Comparison of ENCODE assay signal across 19 cellular contexts in the genomic region with DNA sequence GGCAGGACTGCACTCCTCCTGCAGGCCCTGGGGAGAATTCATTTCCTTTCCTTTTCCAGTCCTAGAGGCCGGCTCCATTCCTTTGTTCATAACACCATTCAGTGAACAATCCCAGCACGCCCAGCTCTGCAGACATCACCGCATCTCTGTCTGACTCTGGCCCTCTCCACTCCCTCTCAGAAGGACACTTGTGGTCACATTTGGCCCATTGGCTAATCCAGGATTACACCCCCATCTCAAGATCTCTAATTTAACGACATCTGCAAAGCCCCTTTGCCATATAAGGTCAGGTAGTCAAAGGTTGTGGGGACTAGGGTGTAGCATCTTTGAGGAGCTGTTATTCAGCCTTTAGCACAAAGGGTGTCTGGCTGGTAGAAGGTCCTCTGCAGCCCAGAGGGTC.
DNase-seq lines count a peak whose midpoint lies in the region; ATAC-seq, FAIRE-seq and TF ChIP-seq lines count a peak whose summit lies in the region.
"Had no signal": no experiment of that assay in that cellular context is flagged by ENCODE, and none has a peak within 500 bp of the region (broad histone marks: within the 10 kb centered on the region; RNA-seq: fewer than 3 reads in every experiment).

No MANE protein-coding gene starts in this region.

- H3K27me3 ChIP-seq in GM23338 (ENCODE audit: insufficient read depth), result no peaks in the 10 kb centered on the region
- H3K27me3 ChIP-seq in astrocyte (ENCODE audit: insufficient read depth, low read length), result peaks cover 6% of the 10 kb centered on the region
- no peaks in the 10 kb centered on the region for H3K27me3 ChIP-seq in neural progenitor cell

- no peaks in the 10 kb centered on the region for H3K9me3 ChIP-seq in astrocyte (ENCODE audit: insufficient read depth, low read depth, low read length)
- H3K9me3 ChIP-seq in neural progenitor cell (ENCODE audit: low read depth), result no peaks in the 10 kb centered on the region
- H3K9me3 ChIP-seq: SK-N-SH had no signal

- no peak for FAIRE-seq in astrocyte (lab: Jason Lieb, UNC)
- FAIRE-seq: D721Med, K562 had no signal

- H3K9me3 Mint-ChIP-seq in GM23338 (no peaks in the 10 kb centered on the region), astrocyte (ENCODE audit: unreplicated experiment) (peaks cover 1% of the 10 kb centered on the region), neural progenitor cell (no peaks in the 10 kb centered on the region), Calu3 (ENCODE audit: low read depth, unreplicated experiment) (no peaks in the 10 kb centered on the region)

- no peak for ATAC-seq in GM23338
- ATAC-seq: HCT116, K562, PC-3 had no signal

- DNase-seq in GM23338 (ENCODE audit: low spot score), result peak; percentile 22
- DNase-seq in NCI-H524 treated with DMSO at 0.1 percent for 48 hours (lab: John Stamatoyannopoulos, UW), result peak; percentile 54
- no peak for DNase-seq in astrocyte (ENCODE audit: low read depth)
- peak; percentile 19 for DNase-seq in neural progenitor cell (ENCODE audit: low spot score)
- DNase-seq in Calu3, result no peak
- DNase-seq in effector CD8-positive, alpha-beta T cell (lab: John Stamatoyannopoulos, UW), result no peak
- DNase-seq in NCI-H1436 treated with DMSO at 0.1 percent for 48 hours (lab: John Stamatoyannopoulos, UW), result no peak
- DNase-seq in pons (ENCODE audit: low spot score), result no peak
- DNase-seq: Kasumi-1, NCI-H1092 treated with DMSO at 0.1 percent for 48 hours, NCI-H1436, NCI-H187 treated with DMSO at 0.1 percent for 48 hours, NCI-H446 treated with DMSO at 0.1 percent for 48 hours, PC-3, SK-N-SH, SW 1271 had no signal

- H2AFZ ChIP-seq in GM23338 (no peak overlapping the region), astrocyte (ENCODE audit: low read depth, low read length) (no peak overlapping the region), neural progenitor cell (replicated peaks) (peak overlapping the region; percentile 82)

- H3K79me2 ChIP-seq in GM23338 (replicated peaks; ENCODE audit: insufficient read depth), result no peaks in the 10 kb centered on the region
- no peaks in the 10 kb centered on the region for H3K79me2 ChIP-seq in astrocyte (ENCODE audit: insufficient read depth, low read length)
- H3K79me2 ChIP-seq in neural progenitor cell (ENCODE audit: low read depth), result no peaks in the 10 kb centered on the region

- H3K4me3 Mint-ChIP-seq in GM23338, result no peak overlapping the region
- H3K4me3 Mint-ChIP-seq in astrocyte (ENCODE audit: unreplicated experiment), result no peak overlapping the region
- no peak overlapping the region for H3K4me3 Mint-ChIP-seq in neural progenitor cell
- no peak overlapping the region for H3K4me3 Mint-ChIP-seq in Calu3 (ENCODE audit: low read depth, unreplicated experiment)

- H3K36me3 Mint-ChIP-seq in GM23338 (ENCODE audit: low read depth) (no peaks in the 10 kb centered on the region), astrocyte (ENCODE audit: low read depth, unreplicated experiment) (no peaks in the 10 kb centered on the region), neural progenitor cell (no peaks in the 10 kb centered on the region), Calu3 (ENCODE audit: insufficient read depth, unreplicated experiment) (no peaks in the 10 kb centered on the region)

- no peaks in the 10 kb centered on the region; the same call in 2 of the 3 replicates for H3K4me1 Mint-ChIP-seq in GM23338
- H3K4me1 Mint-ChIP-seq in astrocyte (ENCODE audit: low read depth, unreplicated experiment), result no peaks in the 10 kb centered on the region
- H3K4me1 Mint-ChIP-seq in neural progenitor cell, result peaks cover 11% of the 10 kb centered on the region
- H3K4me1 Mint-ChIP-seq in Calu3 (ENCODE audit: low read depth, unreplicated experiment), result no peaks in the 10 kb centered on the region

- no peak overlapping the region for H3K27ac ChIP-seq in GM23338 (ENCODE audit: low read depth)
- H3K27ac ChIP-seq in astrocyte (ENCODE audit: low read depth, low read length), result no peak overlapping the region
- no peak overlapping the region for H3K27ac ChIP-seq in neural progenitor cell

- H3K9me2 ChIP-seq in GM23338 (ENCODE audit: insufficient read depth), result peaks cover 6% of the 10 kb centered on the region; the same call in 1 of the 2 replicates
- H3K9me2 ChIP-seq: SK-N-SH had no signal

- H3K27ac Mint-ChIP-seq in GM23338 (no peak overlapping the region), astrocyte (ENCODE audit: unreplicated experiment) (peak overlapping the region; percentile 8), neural progenitor cell (peak overlapping the region; percentile 79), Calu3 (ENCODE audit: unreplicated experiment) (no peak overlapping the region)

- H3K9ac ChIP-seq in astrocyte (ENCODE audit: low read length) (no peak overlapping the region), neural progenitor cell (no peak overlapping the region)
- H3K9ac ChIP-seq: SK-N-SH had no signal

- no peak overlapping the region for H3K4me3 ChIP-seq in GM23338
- H3K4me3 ChIP-seq in astrocyte (ENCODE audit: insufficient read depth, low read depth, low read length), result no peak overlapping the region
- no peak overlapping the region for H3K4me3 ChIP-seq in neural progenitor cell
- H3K4me3 ChIP-seq: K562 had no signal

- intact Hi-C loops in Calu3 (cut with micrococcal nuclease; ENCODE audit: unreplicated experiment), result no loop called here

- no peaks in the 10 kb centered on the region for H3K36me3 ChIP-seq in GM23338 (ENCODE audit: insufficient read depth)
- H3K36me3 ChIP-seq in astrocyte (ENCODE audit: insufficient read depth, low read length), result no peaks in the 10 kb centered on the region
- H3K36me3 ChIP-seq in neural progenitor cell, result no peaks in the 10 kb centered on the region

- H4K20me1 ChIP-seq in GM23338 (replicated peaks; ENCODE audit: insufficient read depth) (no peaks in the 10 kb centered on the region), astrocyte (ENCODE audit: insufficient read depth, low read length) (no peaks in the 10 kb centered on the region), neural progenitor cell (ENCODE audit: low read depth) (no peaks in the 10 kb centered on the region)

- no TSS peak for BruUV-seq in Calu3 (replicated peaks; lab: Mats Ljungman, UMichigan)

- H3K27me3 Mint-ChIP-seq in GM23338 (ENCODE audit: insufficient read depth, low read depth, poor library complexity), result peaks cover 2% of the 10 kb centered on the region
- H3K27me3 Mint-ChIP-seq in astrocyte (ENCODE audit: low read depth, unreplicated experiment), result peaks cover 17% of the 10 kb centered on the region
- peaks cover 3% of the 10 kb centered on the region for H3K27me3 Mint-ChIP-seq in neural progenitor cell (ENCODE audit: insufficient read depth, low read depth)
- H3K27me3 Mint-ChIP-seq in Calu3 (ENCODE audit: unreplicated experiment), result peaks cover 82% of the 10 kb centered on the region

- no peak for TF ChIP-seq CTCF in GM23338 (conservative IDR thresholded peaks at IDR 0.05; ENCODE audit: low read depth in 2 of 2)
- no peak for TF ChIP-seq CTCF in astrocyte (IDR thresholded peaks at IDR 0.05; ENCODE audit: insufficient read depth, low read depth, low read length)
- no peak for TF ChIP-seq CTCF in neural progenitor cell (IDR thresholded peaks at IDR 0.05)
- no peak for TF ChIP-seq CTCF in Calu3 (IDR thresholded peaks at IDR 0.05; ENCODE audit: unreplicated experiment)

- H3K4me2 ChIP-seq in GM23338, result no peak overlapping the region
- H3K4me2 ChIP-seq in astrocyte (ENCODE audit: low read length), result no peak overlapping the region
- H3K4me2 ChIP-seq in neural progenitor cell, result no peak overlapping the region
- H3K4me2 ChIP-seq: SK-N-SH had no signal

- CTCF ChIA-PET in Calu3 (lab: Charles Lee), result no interaction called here

- H3K4me1 ChIP-seq in GM23338 (ENCODE audit: insufficient read depth), result no peaks in the 10 kb centered on the region
- H3K4me1 ChIP-seq in astrocyte (ENCODE audit: insufficient read depth, low read length), result no peaks in the 10 kb centered on the region
- H3K4me1 ChIP-seq in neural progenitor cell, result peaks cover 10% of the 10 kb centered on the region

- H3F3A ChIP-seq in GM23338 (replicated peaks; ENCODE audit: low read depth) (no peaks in the 10 kb centered on the region), neural progenitor cell (ENCODE audit: low read depth) (no peaks in the 10 kb centered on the region)

TF ChIP-seq in GM23338, 12 proteins besides CTCF, POLR2A, EP300 and RAD21 (continues in another document):
- TF ChIP-seq EZH2 (IDR thresholded peaks at IDR 0.05; ENCODE audit: low read depth, unreplicated experiment) (no peak), ZNF331 (CRISPR knock-in tag; IDR thresholded peaks at IDR 0.05; ENCODE audit: low read depth) (no peak)
- TF ChIP-seq, protein P1, sequence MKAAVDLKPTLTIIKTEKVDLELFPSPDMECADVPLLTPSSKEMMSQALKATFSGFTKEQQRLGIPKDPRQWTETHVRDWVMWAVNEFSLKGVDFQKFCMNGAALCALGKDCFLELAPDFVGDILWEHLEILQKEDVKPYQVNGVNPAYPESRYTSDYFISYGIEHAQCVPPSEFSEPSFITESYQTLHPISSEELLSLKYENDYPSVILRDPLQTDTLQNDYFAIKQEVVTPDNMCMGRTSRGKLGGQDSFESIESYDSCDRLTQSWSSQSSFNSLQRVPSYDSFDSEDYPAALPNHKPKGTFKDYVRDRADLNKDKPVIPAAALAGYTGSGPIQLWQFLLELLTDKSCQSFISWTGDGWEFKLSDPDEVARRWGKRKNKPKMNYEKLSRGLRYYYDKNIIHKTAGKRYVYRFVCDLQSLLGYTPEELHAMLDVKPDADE (IDR thresholded peaks at IDR 0.05), result no peak
- TF ChIP-seq, protein P2, sequence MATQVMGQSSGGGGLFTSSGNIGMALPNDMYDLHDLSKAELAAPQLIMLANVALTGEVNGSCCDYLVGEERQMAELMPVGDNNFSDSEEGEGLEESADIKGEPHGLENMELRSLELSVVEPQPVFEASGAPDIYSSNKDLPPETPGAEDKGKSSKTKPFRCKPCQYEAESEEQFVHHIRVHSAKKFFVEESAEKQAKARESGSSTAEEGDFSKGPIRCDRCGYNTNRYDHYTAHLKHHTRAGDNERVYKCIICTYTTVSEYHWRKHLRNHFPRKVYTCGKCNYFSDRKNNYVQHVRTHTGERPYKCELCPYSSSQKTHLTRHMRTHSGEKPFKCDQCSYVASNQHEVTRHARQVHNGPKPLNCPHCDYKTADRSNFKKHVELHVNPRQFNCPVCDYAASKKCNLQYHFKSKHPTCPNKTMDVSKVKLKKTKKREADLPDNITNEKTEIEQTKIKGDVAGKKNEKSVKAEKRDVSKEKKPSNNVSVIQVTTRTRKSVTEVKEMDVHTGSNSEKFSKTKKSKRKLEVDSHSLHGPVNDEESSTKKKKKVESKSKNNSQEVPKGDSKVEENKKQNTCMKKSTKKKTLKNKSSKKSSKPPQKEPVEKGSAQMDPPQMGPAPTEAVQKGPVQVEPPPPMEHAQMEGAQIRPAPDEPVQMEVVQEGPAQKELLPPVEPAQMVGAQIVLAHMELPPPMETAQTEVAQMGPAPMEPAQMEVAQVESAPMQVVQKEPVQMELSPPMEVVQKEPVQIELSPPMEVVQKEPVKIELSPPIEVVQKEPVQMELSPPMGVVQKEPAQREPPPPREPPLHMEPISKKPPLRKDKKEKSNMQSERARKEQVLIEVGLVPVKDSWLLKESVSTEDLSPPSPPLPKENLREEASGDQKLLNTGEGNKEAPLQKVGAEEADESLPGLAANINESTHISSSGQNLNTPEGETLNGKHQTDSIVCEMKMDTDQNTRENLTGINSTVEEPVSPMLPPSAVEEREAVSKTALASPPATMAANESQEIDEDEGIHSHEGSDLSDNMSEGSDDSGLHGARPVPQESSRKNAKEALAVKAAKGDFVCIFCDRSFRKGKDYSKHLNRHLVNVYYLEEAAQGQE (IDR thresholded peaks at IDR 0.05; ENCODE audit: unreplicated experiment), result no peak

Comparison
In these comparisons a context has a peak if more than half of its experiments do, and no peak if none do; other contexts are left out.
1. DNase-seq: peak in GM23338 (single experiment), NCI-H524 treated with DMSO at 0.1 percent for 48 hours (single experiment) and neural progenitor cell (single experiment); none in astrocyte (single experiment), Calu3 (single experiment), effector CD8-positive, alpha-beta T cell (single experiment), NCI-H1436 treated with DMSO at 0.1 percent for 48 hours (single experiment) and pons (single experiment).
2. H3K27ac Mint-ChIP-seq: peak in astrocyte (single experiment) and neural progenitor cell (single experiment); none in GM23338 (single experiment) and Calu3 (single experiment).